11 cellular contexts compared by ENCODE assay signal in genomic region chr22:23763579-23764331, GRCh38. TPM values are rescaled to one million over a fixed set of nuclear protein-coding genes. Genes with fewer than 3 reads are reported as not detected.
A peak's percentile ranks its signal among the peaks of the same experiment; 100 is the strongest.
DNase-seq lines count a peak whose midpoint lies in the region; FAIRE-seq and TF ChIP-seq lines count a peak whose summit lies in the region.
"Had no signal": no experiment of that assay in that cellular context is flagged by ENCODE, and none has a peak within 500 bp of the region (broad histone marks: within the 10 kb centered on the region; RNA-seq: fewer than 3 reads in every experiment).

No MANE protein-coding gene starts in this region.

- peaks cover 51% of the 10 kb centered on the region for H3K4me1 ChIP-seq in DOHH2 (ENCODE audit: control insufficient read depth, low read length)
- peaks cover 0 to 26% (median 18%) of the 10 kb centered on the region in 4 experiments; a peak in 6 of 7 replicates for H3K4me1 ChIP-seq in H1 (replicated peaks in 1 of 4; ENCODE audit: control insufficient read depth in 3 of 4, insufficient read depth in 4 of 4, low read length in 3 of 4)
- H3K4me1 ChIP-seq in breast epithelium: peaks cover 0 to 5% of the 10 kb centered on the region in 2 donors

- H3K9me2 ChIP-seq in DOHH2 (replicated peaks; ENCODE audit: control insufficient read depth, low read length): no peaks in the 10 kb centered on the region

- peaks cover 11% of the 10 kb centered on the region for H3K23me2 ChIP-seq in H1 (ENCODE audit: low read depth, low read length)

- no peak overlapping the region for H2BK15ac ChIP-seq in H1 (ENCODE audit: low read length)

- H3K27ac ChIP-seq in DOHH2 (ENCODE audit: low read depth, low read length): peak overlapping the region; percentile 59
- H3K27ac ChIP-seq in H1 (ENCODE audit: low read depth, low read length): no peak overlapping the region
- H3K27ac ChIP-seq in breast epithelium: peak overlapping the region in 1 of 2 donors; percentile 19

- H3K4me3 Mint-ChIP-seq in activated CD4-positive, alpha-beta T cell treated with anti-CD3 and anti-CD28 coated beads, Interleukin-2, amount 10 ng/mL, durations not matched to agents 24 days and 14 days: peak overlapping the region; percentile 73

- peak overlapping the region; percentile 75 for H2BK12ac ChIP-seq in H1 (ENCODE audit: low read depth, low read length)

- 32% methylated on average over 20 of the region's 23 CpGs; no CpG with 5 or more reads in 1 of the 2 experiments for WGBS in H1 (ENCODE audit: extremely low coverage in 1 of 2, insufficient coverage in 1 of 2, insufficient read length in 1 of 2, insufficient replicate concordance in 2 of 2, low coverage in 1 of 2, low lambda C conversion rate in 2 of 2, missing lambda C conversion rate in 1 of 2), 2 experiments

- TF ChIP-seq CTCF in DOHH2 (IDR thresholded peaks at IDR 0.05; ENCODE audit: low read depth, low read length, poor library complexity, severe bottlenecking) (no peak), H1 (IDR thresholded peaks at IDR 0.05; ENCODE audit: control extremely low read depth in 1 of 3, insufficient read depth in 1 of 3, low read depth in 1 of 3, low read length in 3 of 3) (no peak), breast epithelium (IDR thresholded peaks at IDR 0.05) (no peak)

- H3K36me3 Mint-ChIP-seq in activated CD4-positive, alpha-beta T cell treated with anti-CD3 and anti-CD28 coated beads, Interleukin-2, amount 10 ng/mL, durations not matched to agents 24 days and 14 days (ENCODE audit: low read depth): peaks cover 5% of the 10 kb centered on the region

- no peak overlapping the region for H3K4ac ChIP-seq in H1 (replicated peaks; ENCODE audit: insufficient read length, low read depth, low read length)

- H3K27me3 Mint-ChIP-seq in activated CD4-positive, alpha-beta T cell treated with anti-CD3 and anti-CD28 coated beads, Interleukin-2, amount 10 ng/mL, durations not matched to agents 24 days and 14 days: no peaks in the 10 kb centered on the region

- no peak overlapping the region for H3K14ac ChIP-seq in H1 (ENCODE audit: insufficient read length)

- H3K23ac ChIP-seq in H1 (ENCODE audit: insufficient read length): no peak overlapping the region

- peaks cover 46% of the 10 kb centered on the region for H3K79me2 ChIP-seq in DOHH2 (ENCODE audit: control insufficient read depth, low read length)
- H3K79me2 ChIP-seq in H1 (ENCODE audit: control insufficient read depth in 1 of 2, insufficient read depth in 2 of 2, low read length in 2 of 2): no peaks in the 10 kb centered on the region

- peaks cover 44% of the 10 kb centered on the region for H3K36me3 ChIP-seq in DOHH2 (ENCODE audit: control insufficient read depth, low read length)
- H3K36me3 ChIP-seq in H1 (ENCODE audit: control insufficient read depth in 2 of 4, insufficient read depth in 4 of 4, low read length in 3 of 4): no peaks in the 10 kb centered on the region
- H3K36me3 ChIP-seq in breast epithelium: no peaks in the 10 kb centered on the region

- intact Hi-C loops in activated CD4-positive, alpha-beta T cell treated with anti-CD3 and anti-CD28 coated beads, Interleukin-2, amount 10 ng/mL, durations not matched to agents 24 days and 14 days (cut with micrococcal nuclease): no loop called here
- intact Hi-C loops in breast epithelium (cut with DNase I; ENCODE audit: low total_unique reads): no loop called here

- H3K27me3 ChIP-seq in DOHH2 (ENCODE audit: control insufficient read depth, low read length) (no peaks in the 10 kb centered on the region), H1 (replicated peaks in 1 of 4; ENCODE audit: control insufficient read depth in 3 of 4, extremely low read depth in 1 of 4, insufficient read depth in 3 of 4, low read length in 3 of 4) (peaks cover 0 to 3% (median 1%) of the 10 kb centered on the region in 4 experiments; a peak in 3 of 7 replicates), breast epithelium (no peaks in the 10 kb centered on the region)

- no peak for TF ChIP-seq EP300 in H1 (IDR thresholded peaks at IDR 0.05; ENCODE audit: borderline replicate concordance in 1 of 2, low read depth in 2 of 2, low read length in 2 of 2)

- POLR2A ChIA-PET in H1 (lab: Charles Lee; ENCODE audit: partially characterized antibody): interaction anchor here (0.7 to 1.9 kb wide), 8 partner anchors 10 to 207 kb away, joined by 3 to 5 read pairs (median 3); partner anchors contain the start of genes VPREB3 and ZNF70

- no peak overlapping the region for H2BK20ac ChIP-seq in H1 (ENCODE audit: low read length)

- H3K4me3 ChIP-seq in DOHH2 (ENCODE audit: low read length) (peak overlapping the region; percentile 66), H1 (ENCODE audit: extremely low read depth in 1 of 4, insufficient read depth in 2 of 4, low read depth in 3 of 4, low read length in 4 of 4) (peak overlapping the region in 2 of 4 experiments; percentile 11 to 48; a peak in 3 of 8 replicates), breast epithelium (peak overlapping the region in 1 of 3 donors; percentile 27)

- no peak overlapping the region for H2AK5ac ChIP-seq in H1 (ENCODE audit: low read depth, low read length)

- no peak overlapping the region for H4K5ac ChIP-seq in H1 (ENCODE audit: insufficient read length, low read depth, low read length)

- H3K18ac ChIP-seq in H1 (ENCODE audit: extremely low read depth, low read length): peak overlapping the region; percentile 89

- TF ChIP-seq POLR2A in H1 (IDR thresholded peaks at IDR 0.05; ENCODE audit: control extremely low read depth in 1 of 2, low read depth in 2 of 2, low read length in 2 of 2): no peak
- no peak for TF ChIP-seq POLR2A in breast epithelium (IDR thresholded peaks at IDR 0.05)

- no peak overlapping the region for H2BK120ac ChIP-seq in H1 (replicated peaks; ENCODE audit: low read depth, low read length)

- no peak overlapping the region for H4K8ac ChIP-seq in H1 (ENCODE audit: extremely low read depth, insufficient read depth, low read length)

- FAIRE-seq in H1 (lab: Jason Lieb, UNC): no peak

- H3K4me1 Mint-ChIP-seq in activated CD4-positive, alpha-beta T cell treated with anti-CD3 and anti-CD28 coated beads, Interleukin-2, amount 10 ng/mL, durations not matched to agents 24 days and 14 days: peaks cover 36% of the 10 kb centered on the region

- no peaks in the 10 kb centered on the region for H3K9me3 Mint-ChIP-seq in activated CD4-positive, alpha-beta T cell treated with anti-CD3 and anti-CD28 coated beads, Interleukin-2, amount 10 ng/mL, durations not matched to agents 24 days and 14 days

- no peak for TF ChIP-seq RAD21 in H1 (IDR thresholded peaks at IDR 0.05 in 1 of 2, conservative IDR thresholded peaks at IDR 0.05 in 1 of 2; ENCODE audit: low read depth in 2 of 2, low read length in 2 of 2)

- no peaks in the 10 kb centered on the region for H3K9me3 ChIP-seq in DOHH2 (ENCODE audit: control insufficient read depth, insufficient read depth, low read length)
- H3K9me3 ChIP-seq in H1 (ENCODE audit: insufficient read depth in 2 of 2, low read depth in 1 of 2, low read length in 1 of 2): no peaks in the 10 kb centered on the region
- no peaks in the 10 kb centered on the region for H3K9me3 ChIP-seq in breast epithelium

- no peak overlapping the region for H4K91ac ChIP-seq in H1 (replicated peaks; ENCODE audit: insufficient read length, low read length)

- H3K79me1 ChIP-seq in H1 (ENCODE audit: low read depth, low read length): no peaks in the 10 kb centered on the region

- H2AFZ ChIP-seq in H1 (ENCODE audit: low read length): no peak overlapping the region

- CTCF ChIA-PET in H1 (lab: Charles Lee; ENCODE audit: partially characterized antibody): interaction anchor here (1.1 to 2.6 kb wide), 6 partner anchors 11 to 378 kb away, joined by 3 to 9 read pairs (median 4); no protein-coding TSS in a partner anchor

- H2BK5ac ChIP-seq in H1 (ENCODE audit: low read depth, low read length): 0 out of 2 replicates have a peak overlapping the region, but pooled peaks have one; percentile 71

- H4K20me1 ChIP-seq in DOHH2 (ENCODE audit: control insufficient read depth, insufficient read depth, low read depth, low read length) (peaks cover 6% of the 10 kb centered on the region; the same call in 1 of the 2 replicates), H1 (replicated peaks in 1 of 2; ENCODE audit: control insufficient read depth in 1 of 2, insufficient read depth in 2 of 2, low read length in 2 of 2) (peaks cover 0 to 14% of the 10 kb centered on the region in 2 experiments)

- peak overlapping the region; percentile 92 for H3K4me2 ChIP-seq in DOHH2 (ENCODE audit: low read length)
- H3K4me2 ChIP-seq in H1 (ENCODE audit: insufficient read depth in 1 of 2, low read depth in 2 of 2, low read length in 2 of 2): peak overlapping the region; percentile 54 to 66

- peak; percentile 85 for DNase-seq in activated CD4-positive, alpha-beta T cell treated with anti-CD3 and anti-CD28 coated beads, Interleukin-2, amount 10 ng/mL, durations not matched to agents 24 days and 14 days
- DNase-seq in H1 (ENCODE audit: low read depth in 1 of 2, low spot score in 2 of 2) (peak in 1 of 2 experiments; percentile 76), 8988T (no peak), SK-N-DZ (ENCODE audit: low spot score) (no peak), breast epithelium (ENCODE audit: low spot score in 2 of 2) (no peak), dermis blood vessel endothelial cell (no peak)
- peak; percentile 26 to 57 for DNase-seq in stimulated activated CD4-positive, alpha-beta T cell treated with anti-CD3 and anti-CD28 coated beads, Interleukin-1b, Interleukin-23, amount 100 ng/mL, for 4 hours (ENCODE audit: low read depth in 2 of 2)
- DNase-seq: kidney glomerular epithelial cell had no signal

- no peak overlapping the region for H3K9ac ChIP-seq in H1 (replicated peaks in 1 of 4; ENCODE audit: extremely low read depth in 1 of 4, low read depth in 3 of 4, low read length in 3 of 4)

- H3F3A ChIP-seq in DOHH2 (ENCODE audit: control insufficient read depth, insufficient read depth): no peaks in the 10 kb centered on the region

- H3K27ac Mint-ChIP-seq in activated CD4-positive, alpha-beta T cell treated with anti-CD3 and anti-CD28 coated beads, Interleukin-2, amount 10 ng/mL, durations not matched to agents 24 days and 14 days: peak overlapping the region; percentile 56

- no peak overlapping the region for H3K56ac ChIP-seq in H1 (replicated peaks; ENCODE audit: insufficient read length, low read depth, low read length)

RNA-seq across cellular contexts. Expression of gene C22orf15, which starts 1.0 kb away (rescaled TPM):
- 0.16 and 0.19 TPM in 2 replicates for total RNA-seq in activated CD4-positive, alpha-beta T cell treated with anti-CD3 and anti-CD28 coated beads, Interleukin-2, amount 10 ng/mL, durations not matched to agents 24 days and 14 days
- 2.3 and 4.9 TPM in 2 replicates for total RNA-seq in H1 (2021; fragmentation: NEBNext Ultra II Directional; extraction: Animal tissue kit (Norgen Biotek cat#: 25700))
- polyA plus RNA-seq in H1 (2011; rRNA removed): 4.2 and 6.9 TPM in 2 replicates
- 7.1 TPM for polyA plus RNA-seq in H1 (2011; cell fraction: cytosol; rRNA removed)
- polyA plus RNA-seq in H1 (2011; cell fraction: nucleus; rRNA removed): 19.9 TPM
- polyA plus RNA-seq in H1 (2012, experiment 1 of 2): 3.1 to 5.6 TPM (median 4.3 TPM) in 4 replicates
- 4.1 TPM for polyA plus RNA-seq in H1 (2012, experiment 2 of 2)
- 2.6 TPM for polyA plus RNA-seq in H1 (2013, experiment 1 of 2)
- 3.1 TPM for polyA plus RNA-seq in H1 (2013, experiment 2 of 2)
- polyA minus RNA-seq in H1 (2011; rRNA and poly(A)+ RNA removed): 1.3 and 2.0 TPM in 2 replicates
- not detected for polyA minus RNA-seq in H1 (2011; cell fraction: cytosol; rRNA and poly(A)+ RNA removed)
- 2.2 TPM for polyA minus RNA-seq in H1 (2011; cell fraction: nucleus; rRNA and poly(A)+ RNA removed)
- polyA plus RNA-seq in SK-N-DZ (2014; cell fraction: cytosol; rRNA removed): 0.13 TPM in 1 of 2 replicates, not detected in the other
- 0.10 and 0.27 TPM in 2 replicates for polyA plus RNA-seq in SK-N-DZ (2014; cell fraction: nucleus; rRNA removed)
- total RNA-seq in breast epithelium (not detected), dermis blood vessel endothelial cell (0.14 TPM in 1 of 2 replicates, not detected in the other)

RNA-seq across cellular contexts. Expression of gene CHCHD10, which starts 4.0 kb away (rescaled TPM):
- 122 and 126 TPM in 2 replicates for total RNA-seq in activated CD4-positive, alpha-beta T cell treated with anti-CD3 and anti-CD28 coated beads, Interleukin-2, amount 10 ng/mL, durations not matched to agents 24 days and 14 days
- total RNA-seq in H1 (2021; fragmentation: NEBNext Ultra II Directional; extraction: Animal tissue kit (Norgen Biotek cat#: 25700)): 94.5 and 104 TPM in 2 replicates
- 58.3 and 109 TPM in 2 replicates for polyA plus RNA-seq in H1 (2011; rRNA removed)
- polyA plus RNA-seq in H1 (2011; cell fraction: cytosol; rRNA removed): 40.4 TPM
- polyA plus RNA-seq in H1 (2011; cell fraction: nucleus; rRNA removed): 99.4 TPM
- polyA plus RNA-seq in H1 (2012, experiment 1 of 2): 92.7 to 174 TPM (median 154 TPM) in 4 replicates
- polyA plus RNA-seq in H1 (2012, experiment 2 of 2): 107 TPM
- polyA plus RNA-seq in H1 (2013, experiment 1 of 2): 237 TPM
- polyA plus RNA-seq in H1 (2013, experiment 2 of 2): 229 TPM
- 30.5 and 40.0 TPM in 2 replicates for polyA minus RNA-seq in H1 (2011; rRNA and poly(A)+ RNA removed)
- polyA minus RNA-seq in H1 (2011; cell fraction: cytosol; rRNA and poly(A)+ RNA removed): 61.1 TPM
- 35.8 TPM for polyA minus RNA-seq in H1 (2011; cell fraction: nucleus; rRNA and poly(A)+ RNA removed)
- polyA plus RNA-seq in SK-N-DZ (2014; cell fraction: cytosol; rRNA removed): 9.1 and 9.4 TPM in 2 replicates
- 0.59 and 46.4 TPM in 2 replicates for polyA plus RNA-seq in SK-N-DZ (2014; cell fraction: nucleus; rRNA removed)
- total RNA-seq in breast epithelium (10 to 100 TPM in 2 of 3 donors, 1 to 10 TPM in 1; 5.6 to 22.8 (median 21.4) TPM), dermis blood vessel endothelial cell (2.6 and 9.6 TPM in 2 replicates)
- total RNA-seq: HT1080 had no signal

RNA-seq across cellular contexts. Expression of gene MMP11, which starts 8.9 kb away (rescaled TPM):
- 0.50 and 0.70 TPM in 2 replicates for total RNA-seq in activated CD4-positive, alpha-beta T cell treated with anti-CD3 and anti-CD28 coated beads, Interleukin-2, amount 10 ng/mL, durations not matched to agents 24 days and 14 days
- 9.6 and 10.2 TPM in 2 replicates for total RNA-seq in H1 (2021; fragmentation: NEBNext Ultra II Directional; extraction: Animal tissue kit (Norgen Biotek cat#: 25700))
- 18.3 and 29.7 TPM in 2 replicates for polyA plus RNA-seq in H1 (2011; rRNA removed)
- polyA plus RNA-seq in H1 (2011; cell fraction: cytosol; rRNA removed): 18.5 TPM
- polyA plus RNA-seq in H1 (2011; cell fraction: nucleus; rRNA removed): 34.3 TPM
- 5.6 to 13.4 TPM (median 10.3 TPM) in 4 replicates for polyA plus RNA-seq in H1 (2012, experiment 1 of 2)
- polyA plus RNA-seq in H1 (2012, experiment 2 of 2): 9.7 TPM
- polyA plus RNA-seq in H1 (2013, experiment 1 of 2): 7.1 TPM
- 7.1 TPM for polyA plus RNA-seq in H1 (2013, experiment 2 of 2)
- polyA minus RNA-seq in H1 (2011; rRNA and poly(A)+ RNA removed): 11.1 and 12.8 TPM in 2 replicates
- 6.0 TPM for polyA minus RNA-seq in H1 (2011; cell fraction: cytosol; rRNA and poly(A)+ RNA removed)
- polyA minus RNA-seq in H1 (2011; cell fraction: nucleus; rRNA and poly(A)+ RNA removed): 9.4 TPM
- polyA plus RNA-seq in SK-N-DZ (2014; cell fraction: cytosol; rRNA removed): 10.3 and 16.4 TPM in 2 replicates
- 9.8 and 16.6 TPM in 2 replicates for polyA plus RNA-seq in SK-N-DZ (2014; cell fraction: nucleus; rRNA removed)
- total RNA-seq in breast epithelium (1 to 10 TPM; 1.9 to 6.2 (median 4.8) TPM), dermis blood vessel endothelial cell (4.4 and 7.3 TPM in 2 replicates)
- total RNA-seq: HT1080 had no signal

RNA-seq across cellular contexts. Expression of gene VPREB3, which starts 9.5 kb away (rescaled TPM):
- total RNA-seq in activated CD4-positive, alpha-beta T cell treated with anti-CD3 and anti-CD28 coated beads, Interleukin-2, amount 10 ng/mL, durations not matched to agents 24 days and 14 days: not detected in 2 replicates
- total RNA-seq in H1 (2021; fragmentation: NEBNext Ultra II Directional; extraction: Animal tissue kit (Norgen Biotek cat#: 25700)): 0.52 and 0.77 TPM in 2 replicates
- polyA plus RNA-seq in H1 (2011; rRNA removed): 4.0 and 4.6 TPM in 2 replicates
- polyA plus RNA-seq in H1 (2011; cell fraction: cytosol; rRNA removed): 1.8 TPM
- 1.6 TPM for polyA plus RNA-seq in H1 (2011; cell fraction: nucleus; rRNA removed)
- polyA plus RNA-seq in H1 (2012, experiment 1 of 2): 0.51 to 1.8 TPM (median 0.82 TPM) in 3 of 4 replicates, not detected in the other
- 1.7 TPM for polyA plus RNA-seq in H1 (2012, experiment 2 of 2)
- 0.99 TPM for polyA plus RNA-seq in H1 (2013, experiment 1 of 2)
- polyA plus RNA-seq in H1 (2013, experiment 2 of 2): 1.3 TPM
- polyA minus RNA-seq in H1 (2011; rRNA and poly(A)+ RNA removed): 0.98 and 1.1 TPM in 2 replicates
- 2.9 TPM for polyA minus RNA-seq in H1 (2011; cell fraction: cytosol; rRNA and poly(A)+ RNA removed)
- polyA minus RNA-seq in H1 (2011; cell fraction: nucleus; rRNA and poly(A)+ RNA removed): 2.1 TPM
- polyA plus RNA-seq in SK-N-DZ (2014; cell fraction: cytosol; rRNA removed): not detected in 2 replicates
- not detected in 2 replicates for polyA plus RNA-seq in SK-N-DZ (2014; cell fraction: nucleus; rRNA removed)
- total RNA-seq in breast epithelium: not detected
- total RNA-seq in dermis blood vessel endothelial cell: not detected in 2 replicates
- total RNA-seq: HT1080, temporal lobe had no signal

RNA-seq across cellular contexts. Expression of gene ZNF70, which starts 12.8 kb away (rescaled TPM):
- total RNA-seq in activated CD4-positive, alpha-beta T cell treated with anti-CD3 and anti-CD28 coated beads, Interleukin-2, amount 10 ng/mL, durations not matched to agents 24 days and 14 days: 2.5 and 2.6 TPM in 2 replicates
- 2.6 and 3.2 TPM in 2 replicates for total RNA-seq in H1 (2021; fragmentation: NEBNext Ultra II Directional; extraction: Animal tissue kit (Norgen Biotek cat#: 25700))
- polyA plus RNA-seq in H1 (2011; rRNA removed): 1.1 and 1.2 TPM in 2 replicates
- 0.89 TPM for polyA plus RNA-seq in H1 (2011; cell fraction: cytosol; rRNA removed)
- 2.0 TPM for polyA plus RNA-seq in H1 (2011; cell fraction: nucleus; rRNA removed)
- 1.2 to 1.7 TPM (median 1.3 TPM) in 4 replicates for polyA plus RNA-seq in H1 (2012, experiment 1 of 2)
- 1.00 TPM for polyA plus RNA-seq in H1 (2012, experiment 2 of 2)
- polyA plus RNA-seq in H1 (2013, experiment 1 of 2): 1.6 TPM
- 1.5 TPM for polyA plus RNA-seq in H1 (2013, experiment 2 of 2)
- polyA minus RNA-seq in H1 (2011; rRNA and poly(A)+ RNA removed): 2.6 and 2.7 TPM in 2 replicates
- 1.5 TPM for polyA minus RNA-seq in H1 (2011; cell fraction: cytosol; rRNA and poly(A)+ RNA removed)
- 2.0 TPM for polyA minus RNA-seq in H1 (2011; cell fraction: nucleus; rRNA and poly(A)+ RNA removed)
- 4.2 and 5.7 TPM in 2 replicates for polyA plus RNA-seq in SK-N-DZ (2014; cell fraction: cytosol; rRNA removed)
- 3.6 and 4.7 TPM in 2 replicates for polyA plus RNA-seq in SK-N-DZ (2014; cell fraction: nucleus; rRNA removed)
- 1 to 10 TPM; 3.2 to 4.6 (median 4.1) TPM for total RNA-seq in breast epithelium
- 2.2 and 2.3 TPM in 2 replicates for total RNA-seq in dermis blood vessel endothelial cell

Comparison
In these comparisons a context has a peak if more than half of its experiments do, and no peak if none do; other contexts are left out.
1. DNase-seq: peak in activated CD4-positive, alpha-beta T cell treated with anti-CD3 and anti-CD28 coated beads, Interleukin-2, amount 10 ng/mL, durations not matched to agents 24 days and 14 days (single experiment) and stimulated activated CD4-positive, alpha-beta T cell treated with anti-CD3 and anti-CD28 coated beads, Interleukin-1b, Interleukin-23, amount 100 ng/mL, for 4 hours (2 of 2); none in 8988T (single experiment), SK-N-DZ (single experiment), breast epithelium (0 of 2) and dermis blood vessel endothelial cell (single experiment).